19 cellular contexts compared by ENCODE assay signal in genomic region chr19:47564081-47564480, GRCh38. TPM values are rescaled to one million over a fixed set of nuclear protein-coding genes. Genes with fewer than 3 reads are reported as not detected.
DNase-seq lines count a peak whose midpoint lies in the region; ATAC-seq and TF ChIP-seq lines count a peak whose summit lies in the region.
"Had no signal": no experiment of that assay in that cellular context is flagged by ENCODE, and none has a peak within 500 bp of the region (broad histone marks: within the 10 kb centered on the region; RNA-seq: fewer than 3 reads in every experiment).

No MANE protein-coding gene starts in this region.

- H3K4me3 Mint-ChIP-seq in neural progenitor cell: no peak overlapping the region
- no peak overlapping the region for H3K4me3 Mint-ChIP-seq in activated CD4-positive, alpha-beta memory T cell treated with anti-CD3 and anti-CD28 coated beads, Interleukin-2, amount 10 ng/mL, durations not matched to agents 7 days and 5 days
- H3K4me3 Mint-ChIP-seq: CD8-positive, alpha-beta memory T cell; IgD-negative memory B cell had no signal

- TF ChIP-seq CTCF in 22Rv1 (IDR thresholded peaks at IDR 0.05) (no peak), hepatocyte (IDR thresholded peaks at IDR 0.05; ENCODE audit: poor library complexity) (no peak), neural progenitor cell (IDR thresholded peaks at IDR 0.05) (no peak), thyroid gland (IDR thresholded peaks at IDR 0.05) (no peak)

- H3K27ac ChIP-seq in 22Rv1 (peak overlapping the region; percentile 75), hepatocyte (peak overlapping the region; percentile 63), neural progenitor cell (no peak overlapping the region), thyroid gland (no peak overlapping the region)

- no peaks in the 10 kb centered on the region for H3F3A ChIP-seq in neural progenitor cell (ENCODE audit: low read depth)

- H3K36me3 ChIP-seq in hepatocyte (replicated peaks; ENCODE audit: insufficient read depth, low read depth) (no peaks in the 10 kb centered on the region), neural progenitor cell (no peaks in the 10 kb centered on the region), thyroid gland (no peaks in the 10 kb centered on the region)

- no peaks in the 10 kb centered on the region for H3K79me2 ChIP-seq in hepatocyte
- no peaks in the 10 kb centered on the region for H3K79me2 ChIP-seq in neural progenitor cell (ENCODE audit: low read depth)

- H3K4me1 ChIP-seq in hepatocyte (ENCODE audit: insufficient read depth) (no peaks in the 10 kb centered on the region), neural progenitor cell (no peaks in the 10 kb centered on the region), thyroid gland (peaks cover 0 to 15% of the 10 kb centered on the region in 2 donors)

- H3K36me3 Mint-ChIP-seq in neural progenitor cell: no peaks in the 10 kb centered on the region
- no peaks in the 10 kb centered on the region for H3K36me3 Mint-ChIP-seq in activated CD4-positive, alpha-beta memory T cell treated with anti-CD3 and anti-CD28 coated beads, Interleukin-2, amount 10 ng/mL, durations not matched to agents 7 days and 5 days (ENCODE audit: low read depth)
- H3K36me3 Mint-ChIP-seq: CD8-positive, alpha-beta memory T cell; IgD-negative memory B cell had no signal

- TF ChIP-seq POLR2A in thyroid gland (IDR thresholded peaks at IDR 0.05): no peak

- H3K27ac Mint-ChIP-seq in neural progenitor cell: peak overlapping the region; percentile 37
- no peak overlapping the region for H3K27ac Mint-ChIP-seq in activated CD4-positive, alpha-beta memory T cell treated with anti-CD3 and anti-CD28 coated beads, Interleukin-2, amount 10 ng/mL, durations not matched to agents 7 days and 5 days
- H3K27ac Mint-ChIP-seq: IgD-negative memory B cell had no signal

- H3K27me3 ChIP-seq in hepatocyte (no peaks in the 10 kb centered on the region), neural progenitor cell (no peaks in the 10 kb centered on the region), thyroid gland (no peaks in the 10 kb centered on the region)

- H3K27me3 Mint-ChIP-seq in neural progenitor cell (ENCODE audit: insufficient read depth, low read depth): peaks cover 3% of the 10 kb centered on the region
- H3K27me3 Mint-ChIP-seq in activated CD4-positive, alpha-beta memory T cell treated with anti-CD3 and anti-CD28 coated beads, Interleukin-2, amount 10 ng/mL, durations not matched to agents 7 days and 5 days: peaks cover 3% of the 10 kb centered on the region
- H3K27me3 Mint-ChIP-seq: CD8-positive, alpha-beta memory T cell had no signal

- DNase-seq in HuH-7.5 (ENCODE audit: low spot score) (peak; percentile 45), hepatocyte (ENCODE audit: low spot score) (peak; percentile 37), neural progenitor cell (ENCODE audit: low spot score) (no peak), activated T-cell treated with anti-CD3 and anti-CD28 coated beads for 4 hours (no peak), thyroid gland (no peak)
- no peak for DNase-seq in activated CD4-positive, alpha-beta memory T cell treated with anti-CD3 and anti-CD28 coated beads, Interleukin-2, amount 10 ng/mL, durations not matched to agents 7 days and 5 days
- DNase-seq: 8988T; CD8-positive, alpha-beta memory T cell; EL; Kasumi-1; NCI-H187 treated with DMSO at 0.1 percent for 48 hours; NCI-H748 treated with DMSO at 0.1 percent for 48 hours; OCI-M1; SHP77 treated with DMSO at 0.1 percent for 48 hours had no signal

- intact Hi-C loops in thyroid gland (cut with DNase I): no loop called here

- ATAC-seq in GM19328 (IDR thresholded peaks at IDR 0.05; ENCODE audit: unreplicated experiment): no peak

- POLR2A ChIA-PET in activated CD4-positive, alpha-beta memory T cell treated with anti-CD3 and anti-CD28 coated beads, Interleukin-2, amount 10 ng/mL, durations not matched to agents 7 days and 5 days (lab: Charles Lee): no interaction called here

- H3K9me3 ChIP-seq in hepatocyte (ENCODE audit: low read depth) (no peaks in the 10 kb centered on the region), neural progenitor cell (ENCODE audit: low read depth) (no peaks in the 10 kb centered on the region), thyroid gland (no peaks in the 10 kb centered on the region)

- no peak overlapping the region for H2AFZ ChIP-seq in hepatocyte
- H2AFZ ChIP-seq in neural progenitor cell (replicated peaks): no peak overlapping the region

- no peak overlapping the region for H3K9ac ChIP-seq in neural progenitor cell

- H3K9me3 Mint-ChIP-seq in neural progenitor cell: no peaks in the 10 kb centered on the region
- H3K9me3 Mint-ChIP-seq in activated CD4-positive, alpha-beta memory T cell treated with anti-CD3 and anti-CD28 coated beads, Interleukin-2, amount 10 ng/mL, durations not matched to agents 7 days and 5 days: no peaks in the 10 kb centered on the region
- H3K9me3 Mint-ChIP-seq: CD8-positive, alpha-beta memory T cell; IgD-negative memory B cell had no signal

- H3K4me2 ChIP-seq in hepatocyte (peak overlapping the region; percentile 43), neural progenitor cell (no peak overlapping the region)

- H3K4me3 ChIP-seq in hepatocyte: no peak overlapping the region
- H3K4me3 ChIP-seq in neural progenitor cell: no peak overlapping the region
- H3K4me3 ChIP-seq in thyroid gland (replicated peaks in 1 of 3): no peak overlapping the region

- 63% methylated on average over 3 of the region's 3 CpGs for WGBS in hepatocyte (ENCODE audit: low lambda C conversion rate, missing lambda C conversion rate)
- WGBS in thyroid gland, 2 donors: 87 to 90% methylated on average over 3 of the region's 3 CpGs

- no peaks in the 10 kb centered on the region for H3K9me2 ChIP-seq in hepatocyte (replicated peaks; ENCODE audit: insufficient read depth)

- CTCF ChIA-PET in activated CD4-positive, alpha-beta memory T cell treated with anti-CD3 and anti-CD28 coated beads, Interleukin-2, amount 10 ng/mL, durations not matched to agents 7 days and 5 days (lab: Charles Lee): no interaction called here

- H3K4me1 Mint-ChIP-seq in neural progenitor cell: peaks cover 8% of the 10 kb centered on the region
- peaks cover 5% of the 10 kb centered on the region for H3K4me1 Mint-ChIP-seq in activated CD4-positive, alpha-beta memory T cell treated with anti-CD3 and anti-CD28 coated beads, Interleukin-2, amount 10 ng/mL, durations not matched to agents 7 days and 5 days

- H4K20me1 ChIP-seq in hepatocyte (ENCODE audit: insufficient read depth, poor library complexity, severe bottlenecking) (no peaks in the 10 kb centered on the region), neural progenitor cell (ENCODE audit: low read depth) (no peaks in the 10 kb centered on the region)

RNA-seq across cellular contexts. Expression of gene ZNF541, which starts 8.9 kb away (rescaled TPM):
- 0.43 TPM in 1 of 2 replicates, not detected in the other for total RNA-seq in hepatocyte
- 0.05 and 0.84 TPM in 2 replicates for polyA plus RNA-seq in hepatocyte
- not detected in 2 replicates for total RNA-seq in neural progenitor cell (ENCODE audit: low replicate concordance)
- total RNA-seq in thyroid gland: 1 to 10 TPM in 1 of 4 donors, under 1 TPM in 2, not detected in 1; 0.40 to 1.1 (median 0.56) TPM
- under 1 TPM; 0.15 to 0.20 TPM for total RNA-seq in activated CD4-positive, alpha-beta memory T cell treated with anti-CD3 and anti-CD28 coated beads, Interleukin-2, amount 10 ng/mL, durations not matched to agents 7 days and 5 days
- total RNA-seq: H1, RPMI7951 had no signal
- polyA plus RNA-seq: IgD-negative memory B cell had no signal

RNA-seq across cellular contexts. Expression of gene BICRA, which starts 44.9 kb away (rescaled TPM):
- 2.2 and 3.4 TPM in 2 replicates for total RNA-seq in hepatocyte
- 3.4 and 5.4 TPM in 2 replicates for polyA plus RNA-seq in hepatocyte
- total RNA-seq in neural progenitor cell (ENCODE audit: low replicate concordance): 6.4 and 15.6 TPM in 2 replicates
- total RNA-seq in thyroid gland: 10 to 100 TPM in 3 of 4 donors, 1 to 10 TPM in 1; 5.8 to 15.2 (median 13.2) TPM
- 10 to 100 TPM; 20.2 to 23.3 TPM for total RNA-seq in activated CD4-positive, alpha-beta memory T cell treated with anti-CD3 and anti-CD28 coated beads, Interleukin-2, amount 10 ng/mL, durations not matched to agents 7 days and 5 days

RNA-seq across cellular contexts. Expression of gene NAPA, which starts 49.2 kb away (rescaled TPM):
- total RNA-seq in hepatocyte (89.8 and 106 TPM in 2 replicates), neural progenitor cell (ENCODE audit: low replicate concordance) (30.2 and 44.9 TPM in 2 replicates), thyroid gland (100 to 1,000 TPM; 146 to 354 (median 213) TPM)
- 192 and 229 TPM in 2 replicates for polyA plus RNA-seq in hepatocyte
- 100 to 1,000 TPM; 117 to 119 TPM for total RNA-seq in activated CD4-positive, alpha-beta memory T cell treated with anti-CD3 and anti-CD28 coated beads, Interleukin-2, amount 10 ng/mL, durations not matched to agents 7 days and 5 days

Comparison
In these comparisons a context has a peak if more than half of its experiments do, and no peak if none do; other contexts are left out.
1. H3K27ac ChIP-seq: peak in 22Rv1 (single experiment) and hepatocyte (single experiment); none in neural progenitor cell (single experiment) and thyroid gland (0 of 3).
2. DNase-seq: peak in HuH-7.5 (single experiment) and hepatocyte (single experiment); none in neural progenitor cell (single experiment), activated T-cell treated with anti-CD3 and anti-CD28 coated beads for 4 hours (single experiment), thyroid gland (0 of 2) and activated CD4-positive, alpha-beta memory T cell treated with anti-CD3 and anti-CD28 coated beads, Interleukin-2, amount 10 ng/mL, durations not matched to agents 7 days and 5 days (single experiment).